ENCODE assay signal across 16 cellular contexts in genomic region chr20:6613280-6613861, GRCh38.
DNase-seq lines count a peak whose midpoint lies in the region; ATAC-seq and TF ChIP-seq lines count a peak whose summit lies in the region.
"Had no signal": no experiment of that assay in that cellular context is flagged by ENCODE, and none has a peak within 500 bp of the region (broad histone marks: within the 10 kb centered on the region; RNA-seq: fewer than 3 reads in every experiment).

No MANE protein-coding gene starts in this region.

- H3K9me3 ChIP-seq in PC-9 (ENCODE audit: insufficient read depth, low read depth) (no peaks in the 10 kb centered on the region), Caco-2 (no peaks in the 10 kb centered on the region; the same call in 1 of the 2 replicates)
- H3K9me3 ChIP-seq: ascending aorta, pancreas, SJCRH30 had no signal

- H3K4me1 ChIP-seq in PC-9 (replicated peaks; ENCODE audit: insufficient read depth) = peaks cover 25% of the 10 kb centered on the region
- H3K4me1 ChIP-seq in Caco-2 = no peaks in the 10 kb centered on the region
- H3K4me1 ChIP-seq: ascending aorta; BLaER1 treated with 17β-estradiol and CSF1 and Interleukin-3, amounts not matched to agents 10 nM and 100 nM; SJCRH30 had no signal

- no peaks in the 10 kb centered on the region for H3K79me2 ChIP-seq in PC-9 (ENCODE audit: low read depth)

- H2AFZ ChIP-seq in PC-9 = peak overlapping the region; percentile 82

- H3K4me2 ChIP-seq in PC-9 = peak overlapping the region; percentile 37
- H3K4me2 ChIP-seq: BLaER1 treated with 17β-estradiol and CSF1 and Interleukin-3, amounts not matched to agents 10 nM and 100 nM; KMS-11 had no signal

- TF ChIP-seq CTCF in PC-9 (conservative IDR thresholded peaks at IDR 0.05) (no peak), Caco-2 (IDR thresholded peaks at IDR 0.05; ENCODE audit: insufficient read depth in 1 of 2, low read depth in 1 of 2, low read length in 1 of 2, severe bottlenecking in 1 of 2, unreplicated experiment in 1 of 2) (no peak)

- no peaks in the 10 kb centered on the region for H3K36me3 ChIP-seq in PC-9 (ENCODE audit: low read depth)
- H3K36me3 ChIP-seq in Caco-2 (ENCODE audit: control insufficient read depth, insufficient read depth, low read length) = no peaks in the 10 kb centered on the region
- H3K36me3 ChIP-seq: ascending aorta; BLaER1 treated with 17β-estradiol and CSF1 and Interleukin-3, amounts not matched to agents 10 nM and 100 nM; pancreas; SJCRH30 had no signal

- H3K4me3 Mint-ChIP-seq in natural killer cell treated with Interleukin-12 subunit alpha and Interleukin-12 subunit beta and Interleukin-15 and Interleukin-18, amount 100 ng/mL, for 72 hours = no peak overlapping the region
- H3K4me3 Mint-ChIP-seq in Caco-2 (ENCODE audit: unreplicated experiment) = no peak overlapping the region
- H3K4me3 Mint-ChIP-seq: activated T-cell treated with anti-CD3 and anti-CD28 coated beads, Interleukin-2, amount 50 U/mL, for 72 hours; stimulated activated effector memory CD8-positive, alpha-beta T cell treated with anti-CD3 and anti-CD28 coated beads, Interleukin-12 subunit alpha, Interleukin-12 subunit beta, amount 100 ng/mL, for 72 hours had no signal

- no peak overlapping the region for H3K4me3 ChIP-seq in PC-9
- no peak overlapping the region for H3K4me3 ChIP-seq in Caco-2 (ENCODE audit: low read depth, low read length)
- H3K4me3 ChIP-seq: ascending aorta; BLaER1 treated with 17β-estradiol and CSF1 and Interleukin-3, amounts not matched to agents 10 nM and 100 nM; pancreas; SJCRH30 had no signal

- ATAC-seq in GM18907 (IDR thresholded peaks at IDR 0.05; ENCODE audit: unreplicated experiment) = peak; percentile 88
- peak; percentile 43 for ATAC-seq in HG02798 (IDR thresholded peaks at IDR 0.05; ENCODE audit: poor library complexity, unreplicated experiment)
- ATAC-seq in natural killer cell treated with Interleukin-12 subunit alpha and Interleukin-12 subunit beta and Interleukin-15 and Interleukin-18, amount 100 ng/mL, for 72 hours = peak; percentile 52 to 63
- no peak for ATAC-seq in activated CD4-positive, CD25-positive, alpha-beta regulatory T cell treated with anti-CD3 and anti-CD28 coated beads, Interleukin-2, amount 50 U/mL, for 24 hours
- ATAC-seq: activated T-cell treated with anti-CD3 and anti-CD28 coated beads, Interleukin-2, amount 50 U/mL, for 72 hours; stimulated activated effector memory CD8-positive, alpha-beta T cell treated with anti-CD3 and anti-CD28 coated beads, Interleukin-12 subunit alpha, Interleukin-12 subunit beta, amount 100 ng/mL, for 72 hours had no signal

- H3K9me3 Mint-ChIP-seq in natural killer cell treated with Interleukin-12 subunit alpha and Interleukin-12 subunit beta and Interleukin-15 and Interleukin-18, amount 100 ng/mL, for 72 hours = peaks cover 9% of the 10 kb centered on the region
- H3K9me3 Mint-ChIP-seq in Caco-2 (ENCODE audit: unreplicated experiment) = peaks cover 9% of the 10 kb centered on the region

- DNase-seq in PC-9 (no peak), Caco-2 (no peak)
- DNase-seq in natural killer cell treated with Interleukin-12 subunit alpha and Interleukin-12 subunit beta and Interleukin-15 and Interleukin-18, amount 100 ng/mL, for 72 hours (ENCODE audit: low spot score) = no peak
- DNase-seq in stimulated activated naive CD4-positive, alpha-beta T cell (lab: John Stamatoyannopoulos, UW) = no peak
- DNase-seq in activated CD4-positive, CD25-positive, alpha-beta regulatory T cell (lab: John Stamatoyannopoulos, UW) = no peak
- DNase-seq: activated CD4-positive, CD25-positive, alpha-beta regulatory T cell treated with anti-CD3 and anti-CD28 coated beads, Interleukin-2, amount 50 U/mL, for 72 hours; activated T-cell treated with anti-CD3 and anti-CD28 coated beads, Interleukin-2, amount 50 U/mL, for 72 hours; pancreas had no signal

- no peaks in the 10 kb centered on the region; the same call in 1 of the 2 replicates for H4K20me1 ChIP-seq in PC-9 (ENCODE audit: insufficient read depth)
- H4K20me1 ChIP-seq: BLaER1 treated with 17β-estradiol and CSF1 and Interleukin-3, amounts not matched to agents 10 nM and 100 nM had no signal

- peak overlapping the region in 1 of 2 donors; percentile 35 for H3K27ac Mint-ChIP-seq in natural killer cell treated with Interleukin-12 subunit alpha and Interleukin-12 subunit beta and Interleukin-15 and Interleukin-18, amount 100 ng/mL, for 72 hours
- H3K27ac Mint-ChIP-seq in Caco-2 (ENCODE audit: unreplicated experiment) = no peak overlapping the region
- H3K27ac Mint-ChIP-seq: activated T-cell treated with anti-CD3 and anti-CD28 coated beads, Interleukin-2, amount 50 U/mL, for 72 hours; stimulated activated effector memory CD8-positive, alpha-beta T cell treated with anti-CD3 and anti-CD28 coated beads, Interleukin-12 subunit alpha, Interleukin-12 subunit beta, amount 100 ng/mL, for 72 hours had no signal

- no peaks in the 10 kb centered on the region for H3K27me3 Mint-ChIP-seq in natural killer cell treated with Interleukin-12 subunit alpha and Interleukin-12 subunit beta and Interleukin-15 and Interleukin-18, amount 100 ng/mL, for 72 hours
- no peaks in the 10 kb centered on the region for H3K27me3 Mint-ChIP-seq in Caco-2 (ENCODE audit: insufficient read depth, unreplicated experiment)

- POLR2A ChIA-PET in PC-9 (lab: Charles Lee; ENCODE audit: unreplicated experiment) = no interaction called here
- POLR2A ChIA-PET in Caco-2 (lab: Charles Lee) = no interaction called here

- intact Hi-C loops in PC-9 (cut with micrococcal nuclease; ENCODE audit: unreplicated experiment) (no loop called here), Caco-2 (cut with micrococcal nuclease; ENCODE audit: unreplicated experiment) (no loop called here)

- peak overlapping the region; percentile 70 for H3K27ac ChIP-seq in PC-9
- H3K27ac ChIP-seq: ascending aorta; BLaER1 treated with 17β-estradiol and CSF1 and Interleukin-3, amounts not matched to agents 10 nM and 100 nM; KMS-11; SJCRH30 had no signal

- peaks cover 8% of the 10 kb centered on the region; the same call in 1 of the 2 replicates for H3F3A ChIP-seq in PC-9 (ENCODE audit: insufficient read depth, low read depth)

- no peaks in the 10 kb centered on the region for H3K9me2 ChIP-seq in PC-9 (ENCODE audit: insufficient read depth)

- no peaks in the 10 kb centered on the region for H3K36me3 Mint-ChIP-seq in natural killer cell treated with Interleukin-12 subunit alpha and Interleukin-12 subunit beta and Interleukin-15 and Interleukin-18, amount 100 ng/mL, for 72 hours
- no peaks in the 10 kb centered on the region for H3K36me3 Mint-ChIP-seq in Caco-2 (ENCODE audit: insufficient read depth, unreplicated experiment)
- H3K36me3 Mint-ChIP-seq: stimulated activated effector memory CD8-positive, alpha-beta T cell treated with anti-CD3 and anti-CD28 coated beads, Interleukin-12 subunit alpha, Interleukin-12 subunit beta, amount 100 ng/mL, for 72 hours had no signal

- CTCF ChIA-PET in PC-9 (lab: Charles Lee) = no interaction called here
- CTCF ChIA-PET in Caco-2 (lab: Charles Lee) = no interaction called here

- H3K4me1 Mint-ChIP-seq in natural killer cell treated with Interleukin-12 subunit alpha and Interleukin-12 subunit beta and Interleukin-15 and Interleukin-18, amount 100 ng/mL, for 72 hours (ENCODE audit: low read depth in 2 of 2) = peaks cover 16 to 23% of the 10 kb centered on the region in 2 donors
- no peaks in the 10 kb centered on the region for H3K4me1 Mint-ChIP-seq in Caco-2 (ENCODE audit: low read depth, unreplicated experiment)
- H3K4me1 Mint-ChIP-seq: stimulated activated effector memory CD8-positive, alpha-beta T cell treated with anti-CD3 and anti-CD28 coated beads, Interleukin-12 subunit alpha, Interleukin-12 subunit beta, amount 100 ng/mL, for 72 hours had no signal

- BruUV-seq in PC-9 (replicated peaks; lab: Mats Ljungman, UMichigan) (no TSS peak), Caco-2 (replicated peaks; lab: Mats Ljungman, UMichigan) (no TSS peak)

- H3K27me3 ChIP-seq in PC-9 (ENCODE audit: insufficient read depth, low read depth) (no peaks in the 10 kb centered on the region), Caco-2 (replicated peaks; ENCODE audit: control insufficient read depth, insufficient read depth, low read length) (no peaks in the 10 kb centered on the region)
- H3K27me3 ChIP-seq: ascending aorta; BLaER1 treated with 17β-estradiol and CSF1 and Interleukin-3, amounts not matched to agents 10 nM and 100 nM; pancreas; SJCRH30 had no signal

Comparison
In these comparisons a context has a peak if more than half of its experiments do, and no peak if none do; other contexts are left out.
1. ATAC-seq: peak in GM18907 (single experiment), HG02798 (single experiment) and natural killer cell treated with Interleukin-12 subunit alpha and Interleukin-12 subunit beta and Interleukin-15 and Interleukin-18, amount 100 ng/mL, for 72 hours (2 of 2); none in activated CD4-positive, CD25-positive, alpha-beta regulatory T cell treated with anti-CD3 and anti-CD28 coated beads, Interleukin-2, amount 50 U/mL, for 24 hours (0 of 2).